Comparison of ENCODE assay signal across 16 cellular contexts in genomic region chr3:186798239-186798638, GRCh38. TPM values are rescaled to one million over a fixed set of nuclear protein-coding genes. Genes with fewer than 3 reads are reported as not detected.
DNase-seq lines count a peak whose midpoint lies in the region; ATAC-seq and TF ChIP-seq lines count a peak whose summit lies in the region.
"Had no signal": no experiment of that assay in that cellular context is flagged by ENCODE, and none has a peak within 500 bp of the region (broad histone marks: within the 10 kb centered on the region; RNA-seq: fewer than 3 reads in every experiment).

No MANE protein-coding gene starts in this region.

- no peak for DNase-seq in activated naive CD4-positive, alpha-beta T cell treated with anti-CD3 and anti-CD28 coated beads, Interleukin-2, amount 10 ng/mL, durations not matched to agents 7 days and 5 days
- DNase-seq in activated naive CD4-positive, alpha-beta T cell treated with anti-CD3 and anti-CD28 coated beads, Interleukin-2, amount 50 U/mL, for 72 hours (ENCODE audit: low spot score in 2 of 2) = no peak
- DNase-seq in DND-41 (no peak), memory B cell (ENCODE audit: low spot score in 2 of 2) (no peak), SKM-1 (lab: John Stamatoyannopoulos, UW; ENCODE audit: unreplicated experiment) (no peak), HFFc6 (no peak)
- DNase-seq in activated T-helper 1 cell treated with anti-CD3 and anti-CD28 coated beads, Interleukin-12 subunit alpha, Interleukin-12 subunit beta, Interleukin-2, Interleukin-4 antibody, amounts not matched to agents 30 ng/mL and 10 ng/mL and 1 ng/mL, durations not matched to agents 14 hours and 24 hours and 36 hours (ENCODE audit: low spot score) = no peak
- DNase-seq: BE2C, EL, HCEC 1CT, IMR-90, Kasumi-1, NCI-H1417, NCI-H2029, NCI-H510A treated with DMSO at 0.1 percent for 48 hours, SHP77 had no signal

- peaks cover 15% of the 10 kb centered on the region; the same call in 1 of the 2 replicates for H3K4me1 ChIP-seq in DND-41 (ENCODE audit: insufficient read depth, low read length)
- H3K4me1 ChIP-seq: BE2C had no signal

- H3K4me2 ChIP-seq in DND-41 (ENCODE audit: insufficient read depth, low read length) = peak overlapping the region; percentile 15; the same call in 1 of the 2 replicates

- CTCF ChIA-PET in activated naive CD4-positive, alpha-beta T cell treated with anti-CD3 and anti-CD28 coated beads, Interleukin-2, amount 10 ng/mL, durations not matched to agents 7 days and 5 days (lab: Charles Lee) = interaction anchor here (1.5 to 2.4 kb wide), 2 partner anchors 24 to 183 kb away, joined by 5 to 12 read pairs; no protein-coding TSS in a partner anchor

- TF ChIP-seq CTCF in DND-41 (IDR thresholded peaks at IDR 0.05; ENCODE audit: borderline replicate concordance, extremely low read depth, low read length, poor library complexity, severe bottlenecking) (no peak), HFFc6 (IDR thresholded peaks at IDR 0.05) (no peak)

- peaks cover 10% of the 10 kb centered on the region; the same call in 1 of the 2 replicates for H4K20me1 ChIP-seq in DND-41 (ENCODE audit: insufficient read depth, low read length)

- no peak for ATAC-seq in activated naive CD4-positive, alpha-beta T cell treated with anti-CD3 and anti-CD28 coated beads, Interleukin-2, amount 50 U/mL, for 72 hours
- ATAC-seq in DND-41 (ENCODE audit: insufficient read depth, low read depth) (no peak), memory B cell (ENCODE audit: low read depth) (no peak)

- no peak overlapping the region for H3K4me3 Mint-ChIP-seq in activated naive CD4-positive, alpha-beta T cell treated with anti-CD3 and anti-CD28 coated beads, Interleukin-2, amount 10 ng/mL, durations not matched to agents 7 days and 5 days
- H3K4me3 Mint-ChIP-seq in activated T-helper 1 cell treated with anti-CD3 and anti-CD28 coated beads, Interleukin-12 subunit alpha, Interleukin-12 subunit beta, Interleukin-2, Interleukin-4 antibody, amounts not matched to agents 30 ng/mL and 10 ng/mL and 1 ng/mL, durations not matched to agents 14 hours and 24 hours and 36 hours = no peak overlapping the region
- H3K4me3 Mint-ChIP-seq in memory B cell = no peak overlapping the region
- H3K4me3 Mint-ChIP-seq in HFFc6 = no peak overlapping the region

- H3K9me3 ChIP-seq in DND-41 (ENCODE audit: insufficient read depth, low read length, severe bottlenecking) = no peaks in the 10 kb centered on the region
- H3K9me3 ChIP-seq: BE2C had no signal

- H2AFZ ChIP-seq in DND-41 (ENCODE audit: low read depth, low read length) = no peak overlapping the region

- H3K36me3 ChIP-seq in DND-41 (ENCODE audit: insufficient read depth, low read length) = peaks cover 88% of the 10 kb centered on the region

- intact Hi-C loops in activated T-helper 1 cell treated with anti-CD3 and anti-CD28 coated beads, Interleukin-12 subunit alpha, Interleukin-12 subunit beta, Interleukin-2, Interleukin-4 antibody, amounts not matched to agents 30 ng/mL and 10 ng/mL and 1 ng/mL, durations not matched to agents 14 hours and 24 hours and 36 hours (cut with micrococcal nuclease) = no loop called here

- H3K4me1 Mint-ChIP-seq in activated naive CD4-positive, alpha-beta T cell treated with anti-CD3 and anti-CD28 coated beads, Interleukin-2, amount 10 ng/mL, durations not matched to agents 7 days and 5 days = peaks cover 51% of the 10 kb centered on the region
- peaks cover 34% of the 10 kb centered on the region for H3K4me1 Mint-ChIP-seq in activated T-helper 1 cell treated with anti-CD3 and anti-CD28 coated beads, Interleukin-12 subunit alpha, Interleukin-12 subunit beta, Interleukin-2, Interleukin-4 antibody, amounts not matched to agents 30 ng/mL and 10 ng/mL and 1 ng/mL, durations not matched to agents 14 hours and 24 hours and 36 hours (ENCODE audit: low read depth)
- H3K4me1 Mint-ChIP-seq in memory B cell = peaks cover 8% of the 10 kb centered on the region
- no peaks in the 10 kb centered on the region for H3K4me1 Mint-ChIP-seq in HFFc6 (ENCODE audit: low read depth)

- peak overlapping the region; percentile 0 for H3K27ac Mint-ChIP-seq in activated naive CD4-positive, alpha-beta T cell treated with anti-CD3 and anti-CD28 coated beads, Interleukin-2, amount 10 ng/mL, durations not matched to agents 7 days and 5 days
- H3K27ac Mint-ChIP-seq in activated naive CD4-positive, alpha-beta T cell treated with anti-CD3 and anti-CD28 coated beads, Interleukin-2, amount 50 U/mL, for 72 hours = no peak overlapping the region
- H3K27ac Mint-ChIP-seq in activated T-helper 1 cell treated with anti-CD3 and anti-CD28 coated beads, Interleukin-12 subunit alpha, Interleukin-12 subunit beta, Interleukin-2, Interleukin-4 antibody, amounts not matched to agents 30 ng/mL and 10 ng/mL and 1 ng/mL, durations not matched to agents 14 hours and 24 hours and 36 hours = peak overlapping the region; percentile 49
- H3K27ac Mint-ChIP-seq in memory B cell = peak overlapping the region; percentile 15
- no peak overlapping the region for H3K27ac Mint-ChIP-seq in HFFc6

- H3K27ac ChIP-seq in DND-41 (ENCODE audit: low read length) = no peak overlapping the region

- peaks cover 66% of the 10 kb centered on the region for H3K36me3 Mint-ChIP-seq in activated naive CD4-positive, alpha-beta T cell treated with anti-CD3 and anti-CD28 coated beads, Interleukin-2, amount 10 ng/mL, durations not matched to agents 7 days and 5 days
- peaks cover 16 to 19% of the 10 kb centered on the region in 2 donors for H3K36me3 Mint-ChIP-seq in activated naive CD4-positive, alpha-beta T cell treated with anti-CD3 and anti-CD28 coated beads, Interleukin-2, amount 50 U/mL, for 72 hours
- peaks cover 65% of the 10 kb centered on the region for H3K36me3 Mint-ChIP-seq in activated T-helper 1 cell treated with anti-CD3 and anti-CD28 coated beads, Interleukin-12 subunit alpha, Interleukin-12 subunit beta, Interleukin-2, Interleukin-4 antibody, amounts not matched to agents 30 ng/mL and 10 ng/mL and 1 ng/mL, durations not matched to agents 14 hours and 24 hours and 36 hours (ENCODE audit: low read depth)
- H3K36me3 Mint-ChIP-seq in memory B cell (peaks cover 22% of the 10 kb centered on the region), HFFc6 (ENCODE audit: low read depth) (peaks cover 17% of the 10 kb centered on the region)

- no peaks in the 10 kb centered on the region for H3K27me3 Mint-ChIP-seq in activated naive CD4-positive, alpha-beta T cell treated with anti-CD3 and anti-CD28 coated beads, Interleukin-2, amount 10 ng/mL, durations not matched to agents 7 days and 5 days
- H3K27me3 Mint-ChIP-seq in activated T-helper 1 cell treated with anti-CD3 and anti-CD28 coated beads, Interleukin-12 subunit alpha, Interleukin-12 subunit beta, Interleukin-2, Interleukin-4 antibody, amounts not matched to agents 30 ng/mL and 10 ng/mL and 1 ng/mL, durations not matched to agents 14 hours and 24 hours and 36 hours (ENCODE audit: insufficient read depth) = no peaks in the 10 kb centered on the region
- no peaks in the 10 kb centered on the region for H3K27me3 Mint-ChIP-seq in memory B cell
- H3K27me3 Mint-ChIP-seq in HFFc6 (ENCODE audit: insufficient read depth) = no peaks in the 10 kb centered on the region

- H3K27me3 ChIP-seq in DND-41 (ENCODE audit: insufficient read depth, low read length, poor library complexity) = no peaks in the 10 kb centered on the region
- H3K27me3 ChIP-seq: BE2C had no signal

- no peak overlapping the region for H3K4me3 ChIP-seq in DND-41 (ENCODE audit: low read depth in 1 of 2, low read length in 2 of 2)

- H3K9ac ChIP-seq in DND-41 (ENCODE audit: low read depth, low read length) = no peak overlapping the region

- H3K9me3 Mint-ChIP-seq in activated naive CD4-positive, alpha-beta T cell treated with anti-CD3 and anti-CD28 coated beads, Interleukin-2, amount 10 ng/mL, durations not matched to agents 7 days and 5 days = no peaks in the 10 kb centered on the region
- no peaks in the 10 kb centered on the region for H3K9me3 Mint-ChIP-seq in activated naive CD4-positive, alpha-beta T cell treated with anti-CD3 and anti-CD28 coated beads, Interleukin-2, amount 50 U/mL, for 72 hours
- H3K9me3 Mint-ChIP-seq in activated T-helper 1 cell treated with anti-CD3 and anti-CD28 coated beads, Interleukin-12 subunit alpha, Interleukin-12 subunit beta, Interleukin-2, Interleukin-4 antibody, amounts not matched to agents 30 ng/mL and 10 ng/mL and 1 ng/mL, durations not matched to agents 14 hours and 24 hours and 36 hours = no peaks in the 10 kb centered on the region
- H3K9me3 Mint-ChIP-seq in memory B cell (no peaks in the 10 kb centered on the region), HFFc6 (no peaks in the 10 kb centered on the region)

- H3K79me2 ChIP-seq in DND-41 (ENCODE audit: insufficient read depth, low read length) = peaks cover 73% of the 10 kb centered on the region

RNA-seq across cellular contexts. Expression of gene RFC4, which starts 8.0 kb away (rescaled TPM):
- 100 to 1,000 TPM; 121 to 145 TPM for total RNA-seq in activated naive CD4-positive, alpha-beta T cell treated with anti-CD3 and anti-CD28 coated beads, Interleukin-2, amount 50 U/mL, for 72 hours
- 111 and 122 TPM in 2 replicates for total RNA-seq in activated T-helper 1 cell treated with anti-CD3 and anti-CD28 coated beads, Interleukin-12 subunit alpha, Interleukin-12 subunit beta, Interleukin-2, Interleukin-4 antibody, amounts not matched to agents 30 ng/mL and 10 ng/mL and 1 ng/mL, durations not matched to agents 14 hours and 24 hours and 36 hours
- 10 to 100 TPM; 13.3 to 27.9 (median 25.7) TPM for total RNA-seq in HFFc6 (2021; fragmentation: NEBNext Ultra II Directional; extraction: Animal tissue kit (Norgen Biotek cat#: 25700))

RNA-seq across cellular contexts. Expression of gene EIF4A2, which starts 14.9 kb away (rescaled TPM):
- 100 to 1,000 TPM; 430 to 499 TPM for total RNA-seq in activated naive CD4-positive, alpha-beta T cell treated with anti-CD3 and anti-CD28 coated beads, Interleukin-2, amount 50 U/mL, for 72 hours
- 491 and 514 TPM in 2 replicates for total RNA-seq in activated T-helper 1 cell treated with anti-CD3 and anti-CD28 coated beads, Interleukin-12 subunit alpha, Interleukin-12 subunit beta, Interleukin-2, Interleukin-4 antibody, amounts not matched to agents 30 ng/mL and 10 ng/mL and 1 ng/mL, durations not matched to agents 14 hours and 24 hours and 36 hours
- total RNA-seq in HFFc6 (2021; fragmentation: NEBNext Ultra II Directional; extraction: Animal tissue kit (Norgen Biotek cat#: 25700)) = 100 to 1,000 TPM; 249 to 363 (median 264) TPM

RNA-seq across cellular contexts. Expression of gene ADIPOQ, which starts 44.3 kb away (rescaled TPM):
- not detected for total RNA-seq in activated naive CD4-positive, alpha-beta T cell treated with anti-CD3 and anti-CD28 coated beads, Interleukin-2, amount 50 U/mL, for 72 hours
- total RNA-seq in activated T-helper 1 cell treated with anti-CD3 and anti-CD28 coated beads, Interleukin-12 subunit alpha, Interleukin-12 subunit beta, Interleukin-2, Interleukin-4 antibody, amounts not matched to agents 30 ng/mL and 10 ng/mL and 1 ng/mL, durations not matched to agents 14 hours and 24 hours and 36 hours = not detected in 2 replicates
- total RNA-seq in HFFc6 (2021; fragmentation: NEBNext Ultra II Directional; extraction: Animal tissue kit (Norgen Biotek cat#: 25700)) = not detected
- total RNA-seq: IMR-90 had no signal

Comparison
In these comparisons a context has a peak if more than half of its experiments do, and no peak if none do; other contexts are left out.
1. H3K27ac Mint-ChIP-seq: peak in activated naive CD4-positive, alpha-beta T cell treated with anti-CD3 and anti-CD28 coated beads, Interleukin-2, amount 10 ng/mL, durations not matched to agents 7 days and 5 days (single experiment), activated T-helper 1 cell treated with anti-CD3 and anti-CD28 coated beads, Interleukin-12 subunit alpha, Interleukin-12 subunit beta, Interleukin-2, Interleukin-4 antibody, amounts not matched to agents 30 ng/mL and 10 ng/mL and 1 ng/mL, durations not matched to agents 14 hours and 24 hours and 36 hours (single experiment) and memory B cell (single experiment); none in activated naive CD4-positive, alpha-beta T cell treated with anti-CD3 and anti-CD28 coated beads, Interleukin-2, amount 50 U/mL, for 72 hours (0 of 2) and HFFc6 (single experiment).